ENCODE assay signal across 25 cellular contexts in the genomic region with DNA sequence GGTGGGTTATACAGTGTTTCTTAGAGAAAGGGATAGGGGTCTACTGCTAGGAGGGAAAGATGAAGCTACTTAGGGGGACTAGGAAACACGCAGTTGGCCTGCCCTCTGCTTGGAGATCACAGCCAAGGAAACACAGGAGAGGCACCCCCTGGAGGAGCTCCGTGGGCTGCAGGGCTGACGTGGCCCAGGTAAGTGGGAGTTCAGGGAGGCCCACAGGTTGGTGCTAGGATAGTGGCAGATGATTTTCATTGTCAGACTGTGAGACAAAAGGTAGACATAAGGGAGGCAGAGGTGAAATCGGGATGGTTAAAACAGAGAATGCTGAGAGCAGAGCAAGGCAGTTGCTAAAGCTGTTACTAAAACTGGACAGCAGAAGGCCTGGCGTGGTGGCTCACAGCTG.
A peak's percentile ranks its signal among the peaks of the same experiment; 100 is the strongest.
DNase-seq lines count a peak whose midpoint lies in the region; ATAC-seq lines count a peak whose summit lies in the region.
"Had no signal": no experiment of that assay in that cellular context is flagged by ENCODE, and none has a peak within 500 bp of the region (broad histone marks: within the 10 kb centered on the region; RNA-seq: fewer than 3 reads in every experiment).

No MANE protein-coding gene starts in this region.

- intact Hi-C loops in activated CD4-positive, alpha-beta T cell treated with anti-CD3 and anti-CD28 coated beads, Interleukin-2, amount 10 ng/mL, durations not matched to agents 24 days and 14 days (cut with micrococcal nuclease), result no loop called here

- no peak for ATAC-seq in central memory CD8-positive, alpha-beta T cell (replicated peaks; ENCODE audit: extremely low read depth, poor library complexity, severe bottlenecking)
- no peak for ATAC-seq in natural killer cell treated with Interleukin-12 subunit alpha and Interleukin-12 subunit beta and Interleukin-15 and Interleukin-18, amount 100 ng/mL, for 72 hours
- no peak for ATAC-seq in HG03139 (IDR thresholded peaks at IDR 0.05; ENCODE audit: unreplicated experiment)
- ATAC-seq: GM12878 had no signal

- H3K4me3 Mint-ChIP-seq in activated CD4-positive, alpha-beta T cell treated with anti-CD3 and anti-CD28 coated beads, Interleukin-2, amount 10 ng/mL, durations not matched to agents 24 days and 14 days, result no peak overlapping the region
- H3K4me3 Mint-ChIP-seq in central memory CD8-positive, alpha-beta T cell, result no peak overlapping the region
- H3K4me3 Mint-ChIP-seq in T-helper 2 cell treated with Interferon-gamma antibody and Interleukin-4, amounts not matched to agents 5 μg/mL and 100 μg/mL, for 36 hours, result no peak overlapping the region
- no peak overlapping the region for H3K4me3 Mint-ChIP-seq in natural killer cell treated with Interleukin-12 subunit alpha and Interleukin-12 subunit beta and Interleukin-15 and Interleukin-18, amount 100 ng/mL, for 72 hours
- H3K4me3 Mint-ChIP-seq: CD4-positive, alpha-beta memory T cell; CD4-positive, CD25-positive, alpha-beta regulatory T cell; CD8-positive, alpha-beta memory T cell had no signal

- H3K27ac Mint-ChIP-seq in activated CD4-positive, alpha-beta T cell treated with anti-CD3 and anti-CD28 coated beads, Interleukin-2, amount 10 ng/mL, durations not matched to agents 24 days and 14 days, result no peak overlapping the region
- peak overlapping the region; percentile 19 for H3K27ac Mint-ChIP-seq in central memory CD8-positive, alpha-beta T cell (ENCODE audit: low read depth)
- H3K27ac Mint-ChIP-seq in T-helper 2 cell treated with Interferon-gamma antibody and Interleukin-4, amounts not matched to agents 5 μg/mL and 100 μg/mL, for 36 hours, result no peak overlapping the region
- no peak overlapping the region for H3K27ac Mint-ChIP-seq in natural killer cell treated with Interleukin-12 subunit alpha and Interleukin-12 subunit beta and Interleukin-15 and Interleukin-18, amount 100 ng/mL, for 72 hours
- H3K27ac Mint-ChIP-seq: CD14-positive monocyte; CD4-positive, alpha-beta memory T cell; CD8-positive, alpha-beta memory T cell had no signal

- H3K27me3 Mint-ChIP-seq in activated CD4-positive, alpha-beta T cell treated with anti-CD3 and anti-CD28 coated beads, Interleukin-2, amount 10 ng/mL, durations not matched to agents 24 days and 14 days, result no peaks in the 10 kb centered on the region
- H3K27me3 Mint-ChIP-seq in central memory CD8-positive, alpha-beta T cell, result no peaks in the 10 kb centered on the region
- no peaks in the 10 kb centered on the region for H3K27me3 Mint-ChIP-seq in T-helper 2 cell treated with Interferon-gamma antibody and Interleukin-4, amounts not matched to agents 5 μg/mL and 100 μg/mL, for 36 hours (ENCODE audit: low read depth)
- H3K27me3 Mint-ChIP-seq in natural killer cell treated with Interleukin-12 subunit alpha and Interleukin-12 subunit beta and Interleukin-15 and Interleukin-18, amount 100 ng/mL, for 72 hours, result peaks cover 0 to 3% of the 10 kb centered on the region in 2 donors
- H3K27me3 Mint-ChIP-seq: CD4-positive, CD25-positive, alpha-beta regulatory T cell had no signal

- DNase-seq in activated CD4-positive, alpha-beta T cell treated with anti-CD3 and anti-CD28 coated beads, Interleukin-2, amount 10 ng/mL, durations not matched to agents 24 days and 14 days, result peak; percentile 35
- no peak for DNase-seq in activated CD4-positive, alpha-beta T cell treated with anti-CD3 and anti-CD28 coated beads, Interleukin-2, amount 50 U/mL, for 48 hours
- no peak for DNase-seq in central memory CD8-positive, alpha-beta T cell (ENCODE audit: low spot score in 2 of 2)
- peak; percentile 7 for DNase-seq in iPS-NIHi11 (ENCODE audit: low spot score)
- peak; percentile 64 for DNase-seq in putamen (ENCODE audit: low spot score)
- no peak for DNase-seq in T-helper 2 cell treated with Interferon-gamma antibody and Interleukin-4, amounts not matched to agents 5 μg/mL and 100 μg/mL, for 36 hours (ENCODE audit: low spot score)
- DNase-seq in natural killer cell treated with Interleukin-12 subunit alpha and Interleukin-12 subunit beta and Interleukin-15 and Interleukin-18, amount 100 ng/mL, for 72 hours (ENCODE audit: low spot score), result no peak
- DNase-seq: 8988T; ACHN; BE2C; C1 segment of cervical spinal cord; CD4-positive, alpha-beta memory T cell; CD4-positive, CD25-positive, alpha-beta regulatory T cell; CD8-positive, alpha-beta memory T cell; COR-L47; DMS 273 treated with DMSO at 0.1 percent for 48 hours; DMS153; DMS53; DMS79; DND-41; EL; GDM1 had no signal

- H3K9me3 Mint-ChIP-seq in activated CD4-positive, alpha-beta T cell treated with anti-CD3 and anti-CD28 coated beads, Interleukin-2, amount 10 ng/mL, durations not matched to agents 24 days and 14 days, result peaks cover 4% of the 10 kb centered on the region
- H3K9me3 Mint-ChIP-seq in central memory CD8-positive, alpha-beta T cell, result peaks cover 16% of the 10 kb centered on the region
- H3K9me3 Mint-ChIP-seq in T-helper 2 cell treated with Interferon-gamma antibody and Interleukin-4, amounts not matched to agents 5 μg/mL and 100 μg/mL, for 36 hours, result peaks cover 15% of the 10 kb centered on the region
- peaks cover 3% of the 10 kb centered on the region for H3K9me3 Mint-ChIP-seq in natural killer cell treated with Interleukin-12 subunit alpha and Interleukin-12 subunit beta and Interleukin-15 and Interleukin-18, amount 100 ng/mL, for 72 hours

- no peaks in the 10 kb centered on the region for H3K36me3 Mint-ChIP-seq in activated CD4-positive, alpha-beta T cell treated with anti-CD3 and anti-CD28 coated beads, Interleukin-2, amount 10 ng/mL, durations not matched to agents 24 days and 14 days (ENCODE audit: low read depth)
- no peaks in the 10 kb centered on the region for H3K36me3 Mint-ChIP-seq in central memory CD8-positive, alpha-beta T cell (ENCODE audit: insufficient read depth)
- no peaks in the 10 kb centered on the region for H3K36me3 Mint-ChIP-seq in T-helper 2 cell treated with Interferon-gamma antibody and Interleukin-4, amounts not matched to agents 5 μg/mL and 100 μg/mL, for 36 hours (ENCODE audit: low read depth)
- H3K36me3 Mint-ChIP-seq in natural killer cell treated with Interleukin-12 subunit alpha and Interleukin-12 subunit beta and Interleukin-15 and Interleukin-18, amount 100 ng/mL, for 72 hours, result no peaks in the 10 kb centered on the region
- H3K36me3 Mint-ChIP-seq: CD14-positive monocyte; CD4-positive, alpha-beta memory T cell; CD4-positive, CD25-positive, alpha-beta regulatory T cell; CD8-positive, alpha-beta memory T cell had no signal

- no peaks in the 10 kb centered on the region for H3K4me1 Mint-ChIP-seq in activated CD4-positive, alpha-beta T cell treated with anti-CD3 and anti-CD28 coated beads, Interleukin-2, amount 10 ng/mL, durations not matched to agents 24 days and 14 days
- H3K4me1 Mint-ChIP-seq in central memory CD8-positive, alpha-beta T cell, result no peaks in the 10 kb centered on the region
- no peaks in the 10 kb centered on the region for H3K4me1 Mint-ChIP-seq in T-helper 2 cell treated with Interferon-gamma antibody and Interleukin-4, amounts not matched to agents 5 μg/mL and 100 μg/mL, for 36 hours (ENCODE audit: low read depth)
- H3K4me1 Mint-ChIP-seq in natural killer cell treated with Interleukin-12 subunit alpha and Interleukin-12 subunit beta and Interleukin-15 and Interleukin-18, amount 100 ng/mL, for 72 hours (ENCODE audit: low read depth in 2 of 2), result no peaks in the 10 kb centered on the region
- H3K4me1 Mint-ChIP-seq: CD14-positive monocyte; CD4-positive, alpha-beta memory T cell; CD4-positive, CD25-positive, alpha-beta regulatory T cell; CD8-positive, alpha-beta memory T cell had no signal

Comparison
In these comparisons a context has a peak if more than half of its experiments do, and no peak if none do; other contexts are left out.
1. DNase-seq: peak in activated CD4-positive, alpha-beta T cell treated with anti-CD3 and anti-CD28 coated beads, Interleukin-2, amount 10 ng/mL, durations not matched to agents 24 days and 14 days (single experiment), iPS-NIHi11 (single experiment) and putamen (single experiment); none in activated CD4-positive, alpha-beta T cell treated with anti-CD3 and anti-CD28 coated beads, Interleukin-2, amount 50 U/mL, for 48 hours (0 of 2), central memory CD8-positive, alpha-beta T cell (0 of 2), T-helper 2 cell treated with Interferon-gamma antibody and Interleukin-4, amounts not matched to agents 5 μg/mL and 100 μg/mL, for 36 hours (single experiment) and natural killer cell treated with Interleukin-12 subunit alpha and Interleukin-12 subunit beta and Interleukin-15 and Interleukin-18, amount 100 ng/mL, for 72 hours (single experiment).